15 cellular contexts compared by ENCODE assay signal in genomic region chr10:116688241-116688711, GRCh38. TPM values are rescaled to one million over a fixed set of nuclear protein-coding genes. Genes with fewer than 3 reads are reported as not detected.
DNase-seq lines count a peak whose midpoint lies in the region; ATAC-seq, FAIRE-seq and TF ChIP-seq lines count a peak whose summit lies in the region.
"Had no signal": no experiment of that assay in that cellular context is flagged by ENCODE, and none has a peak within 500 bp of the region (broad histone marks: within the 10 kb centered on the region; RNA-seq: fewer than 3 reads in every experiment).

No MANE protein-coding gene starts in this region.

- no peaks in the 10 kb centered on the region for H3K9me3 ChIP-seq in ascending aorta
- no peaks in the 10 kb centered on the region for H3K9me3 ChIP-seq in right cardiac atrium (ENCODE audit: control insufficient read depth, low read length)
- no peaks in the 10 kb centered on the region for H3K9me3 ChIP-seq in stomach smooth muscle (ENCODE audit: control insufficient read depth in 2 of 2, low read length in 2 of 2)
- H3K9me3 ChIP-seq: lower lobe of right lung had no signal

- no peak overlapping the region for H3K27ac Mint-ChIP-seq in activated naive CD8-positive, alpha-beta T cell treated with anti-CD3 and anti-CD28 coated beads for 36 hours
- H3K27ac Mint-ChIP-seq: activated CD4-positive, alpha-beta T cell treated with anti-CD3 and anti-CD28 coated beads for 36 hours had no signal

- no peak overlapping the region for H3K4me3 Mint-ChIP-seq in activated naive CD8-positive, alpha-beta T cell treated with anti-CD3 and anti-CD28 coated beads for 36 hours
- H3K4me3 Mint-ChIP-seq: activated CD4-positive, alpha-beta T cell treated with anti-CD3 and anti-CD28 coated beads for 36 hours had no signal

- no peaks in the 10 kb centered on the region for H3K36me3 Mint-ChIP-seq in activated naive CD8-positive, alpha-beta T cell treated with anti-CD3 and anti-CD28 coated beads for 36 hours

- no peaks in the 10 kb centered on the region for H3K9me3 Mint-ChIP-seq in activated naive CD8-positive, alpha-beta T cell treated with anti-CD3 and anti-CD28 coated beads for 36 hours

- ATAC-seq in right cardiac atrium = peak; percentile 67 to 83
- ATAC-seq in GM18873 (IDR thresholded peaks at IDR 0.05; ENCODE audit: low FRiP score, unreplicated experiment) = no peak
- no peak for ATAC-seq in GM18861 (IDR thresholded peaks at IDR 0.05; ENCODE audit: unreplicated experiment)
- ATAC-seq: activated CD4-positive, alpha-beta T cell treated with anti-CD3 and anti-CD28 coated beads for 36 hours; Panc1 had no signal

- FAIRE-seq in H54 (lab: Jason Lieb, UNC) = no peak

- DNase-seq in H54 (ENCODE audit: insufficient read length, low spot score) = peak; percentile 44
- no peak for DNase-seq in ascending aorta (ENCODE audit: low spot score in 2 of 2)
- peak in 1 of 3 donors; percentile 69 for DNase-seq in right cardiac atrium
- no peak for DNase-seq in activated naive CD8-positive, alpha-beta T cell treated with anti-CD3 and anti-CD28 coated beads for 36 hours
- no peak for DNase-seq in NCI-H748 treated with DMSO at 0.1 percent for 48 hours (lab: John Stamatoyannopoulos, UW)
- DNase-seq: activated CD4-positive, alpha-beta T cell treated with anti-CD3 and anti-CD28 coated beads for 36 hours; activated naive CD4-positive, alpha-beta T cell treated with Interleukin-2 at 50 U/mL for 16 hours; DMS79 treated with DMSO at 0.1 percent for 48 hours; lower lobe of right lung; NCI-H146 had no signal

- H3K27me3 ChIP-seq in ascending aorta = no peaks in the 10 kb centered on the region
- H3K27me3 ChIP-seq in right cardiac atrium (ENCODE audit: control insufficient read depth, insufficient read depth) = no peaks in the 10 kb centered on the region
- no peaks in the 10 kb centered on the region for H3K27me3 ChIP-seq in stomach smooth muscle (ENCODE audit: control insufficient read depth in 1 of 2, insufficient read depth in 2 of 2, low read length in 2 of 2)

- TF ChIP-seq CTCF in ascending aorta (IDR thresholded peaks at IDR 0.05) = no peak

- peak overlapping the region; percentile 11 to 34 for H3K4me3 ChIP-seq in ascending aorta
- no peak overlapping the region for H3K4me3 ChIP-seq in right cardiac atrium (ENCODE audit: low read length)
- H3K4me3 ChIP-seq in stomach smooth muscle (ENCODE audit: low read length in 2 of 2) = peak overlapping the region in 1 of 2 donors; percentile 35
- H3K4me3 ChIP-seq: lower lobe of right lung, skin epidermis had no signal

- no peaks in the 10 kb centered on the region for H3K36me3 ChIP-seq in ascending aorta
- H3K36me3 ChIP-seq in stomach smooth muscle (ENCODE audit: control insufficient read depth in 2 of 2, insufficient read depth in 2 of 2, low read length in 2 of 2) = peaks cover 0 to 4% of the 10 kb centered on the region in 2 donors
- H3K36me3 ChIP-seq: lower lobe of right lung had no signal

- intact Hi-C loops in ascending aorta (cut with DNase I) = no loop called here
- intact Hi-C loops in right cardiac atrium (cut with DNase I) = loop anchor here in 3 of 4 donors (5.0 to 10.0 kb wide), 3 partner anchors 94 to 487 kb away; no protein-coding TSS in a partner anchor

- H3K4me1 ChIP-seq in ascending aorta = peaks cover 13 to 32% of the 10 kb centered on the region in 2 donors
- H3K4me1 ChIP-seq in right cardiac atrium (ENCODE audit: control insufficient read depth, insufficient read depth, low read length) = peaks cover 10% of the 10 kb centered on the region
- H3K4me1 ChIP-seq in stomach smooth muscle (ENCODE audit: control insufficient read depth, insufficient read depth, low read length) = peaks cover 35% of the 10 kb centered on the region

- TF ChIP-seq POLR2A in H54 (IDR thresholded peaks at IDR 0.05; ENCODE audit: low read depth, low read length) = no peak

- H3K27me3 Mint-ChIP-seq in activated naive CD8-positive, alpha-beta T cell treated with anti-CD3 and anti-CD28 coated beads for 36 hours = peaks cover 47% of the 10 kb centered on the region

- no peak overlapping the region for H3K9ac ChIP-seq in stomach smooth muscle (ENCODE audit: low read length in 2 of 2)

- peak overlapping the region; percentile 31 to 36 for H3K27ac ChIP-seq in ascending aorta
- peak overlapping the region; percentile 3 for H3K27ac ChIP-seq in right cardiac atrium (ENCODE audit: low read length)
- peak overlapping the region; percentile 18 for H3K27ac ChIP-seq in stomach smooth muscle (ENCODE audit: low read length)
- H3K27ac ChIP-seq: lower lobe of right lung had no signal

- 15% methylated on average over 7 of the region's 7 CpGs for WGBS in right cardiac atrium

- no peaks in the 10 kb centered on the region for H3K4me1 Mint-ChIP-seq in activated naive CD8-positive, alpha-beta T cell treated with anti-CD3 and anti-CD28 coated beads for 36 hours
- H3K4me1 Mint-ChIP-seq: activated CD4-positive, alpha-beta T cell treated with anti-CD3 and anti-CD28 coated beads for 36 hours had no signal

RNA-seq across cellular contexts. Expression of gene HSPA12A, which starts 54.1 kb away (rescaled TPM):
- total RNA-seq in ascending aorta (5.5 TPM), right cardiac atrium (10 to 100 TPM; 13.1 to 21.9 (median 15.5) TPM)
- 8.4 TPM for polyA plus RNA-seq in right cardiac atrium
- under 1 TPM; 0.06 to 0.08 TPM for total RNA-seq in activated naive CD8-positive, alpha-beta T cell treated with anti-CD3 and anti-CD28 coated beads for 36 hours

Comparison
In these comparisons a context has a peak if more than half of its experiments do, and no peak if none do; other contexts are left out.
1. ATAC-seq: peak in right cardiac atrium (2 of 2); none in GM18873 (single experiment) and GM18861 (single experiment).
2. Peak in every context shown above with its lines, with median percentiles within 50 percentile points of each other: H3K27ac ChIP-seq.